Comparison of ENCODE assay signal across 2 cellular contexts in the genomic region with DNA sequence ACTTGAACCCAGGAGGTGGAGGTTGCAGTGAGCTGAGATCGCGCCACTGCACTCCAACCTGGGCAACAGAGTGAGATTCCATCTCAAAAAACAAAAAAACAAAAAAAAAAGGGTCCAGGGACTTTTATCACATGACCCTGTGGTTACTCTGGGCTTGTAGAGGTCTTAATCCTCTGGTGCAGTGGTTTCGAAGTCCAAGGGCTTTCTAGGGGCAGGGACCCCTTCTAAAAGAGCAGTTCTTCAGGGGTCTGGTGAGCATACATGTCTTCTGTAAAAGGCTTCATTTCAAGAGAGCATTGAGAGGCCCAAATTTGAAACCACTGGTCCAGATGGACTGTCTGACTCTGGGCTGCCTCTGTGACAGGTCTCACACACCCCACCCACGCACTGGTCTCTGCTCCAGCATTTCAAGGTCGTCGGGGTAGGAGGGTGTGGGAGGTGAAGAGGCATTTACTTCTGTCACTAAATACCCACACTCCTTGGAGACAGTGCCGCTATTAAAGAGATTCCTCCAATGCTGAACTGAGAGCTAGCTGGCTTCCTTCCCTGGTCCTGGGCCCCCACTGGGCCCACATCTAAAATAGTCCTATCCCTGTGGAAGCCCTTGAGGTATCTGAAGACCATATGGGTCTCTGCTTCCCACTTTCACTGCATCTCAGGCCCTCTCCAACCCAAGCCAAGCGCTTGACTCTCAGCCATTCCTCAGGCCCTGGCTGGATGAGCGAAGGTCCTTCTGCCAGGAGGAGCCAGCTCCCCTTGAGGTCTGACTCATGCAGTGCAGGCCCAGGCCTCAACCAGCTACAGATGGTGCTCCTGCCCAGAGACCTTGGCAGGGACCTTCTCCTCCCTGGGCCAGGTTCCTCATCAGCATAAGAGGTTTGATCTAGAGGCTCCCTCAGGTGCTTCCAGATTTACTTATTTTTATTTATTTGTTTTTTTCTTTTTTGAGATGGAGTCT.
TF ChIP-seq lines count a peak whose summit lies in the region.

No MANE protein-coding gene starts in this region.

TF ChIP-seq in IMR-90, 13 proteins besides CTCF, POLR2A, EP300 and RAD21:
- TF ChIP-seq, protein P1, sequence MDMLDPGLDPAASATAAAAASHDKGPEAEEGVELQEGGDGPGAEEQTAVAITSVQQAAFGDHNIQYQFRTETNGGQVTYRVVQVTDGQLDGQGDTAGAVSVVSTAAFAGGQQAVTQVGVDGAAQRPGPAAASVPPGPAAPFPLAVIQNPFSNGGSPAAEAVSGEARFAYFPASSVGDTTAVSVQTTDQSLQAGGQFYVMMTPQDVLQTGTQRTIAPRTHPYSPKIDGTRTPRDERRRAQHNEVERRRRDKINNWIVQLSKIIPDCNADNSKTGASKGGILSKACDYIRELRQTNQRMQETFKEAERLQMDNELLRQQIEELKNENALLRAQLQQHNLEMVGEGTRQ (IDR thresholded peaks at IDR 0.05; ENCODE audit: low read depth, low read length) = no peak
- TF ChIP-seq CEBPB (IDR thresholded peaks at IDR 0.05; ENCODE audit: low read depth, low read length) = no peak
- TF ChIP-seq RFX5 (IDR thresholded peaks at IDR 0.05; ENCODE audit: low read depth, low read length) = no peak
- no peak for TF ChIP-seq CHD1 (IDR thresholded peaks at IDR 0.05; ENCODE audit: low read depth, low read length)
- no peak for TF ChIP-seq MAZ (IDR thresholded peaks at IDR 0.05; ENCODE audit: borderline replicate concordance, low read depth, low read length)
- TF ChIP-seq MXI1 (IDR thresholded peaks at IDR 0.05; ENCODE audit: borderline replicate concordance, low read depth, low read length) = no peak
- no peak for TF ChIP-seq FOS (IDR thresholded peaks at IDR 0.05; ENCODE audit: low read depth, low read length)
TF ChIP-seq in IMR-90: peak in this region for 0.

TF ChIP-seq in K562, 482 proteins besides CTCF, POLR2A, EP300 and RAD21:
- no peak for TF ChIP-seq TRIM28 (IDR thresholded peaks at IDR 0.05)
- no peak for TF ChIP-seq MTA2 (IDR thresholded peaks at IDR 0.05; ENCODE audit: low read depth)
- TF ChIP-seq, protein P2, sequence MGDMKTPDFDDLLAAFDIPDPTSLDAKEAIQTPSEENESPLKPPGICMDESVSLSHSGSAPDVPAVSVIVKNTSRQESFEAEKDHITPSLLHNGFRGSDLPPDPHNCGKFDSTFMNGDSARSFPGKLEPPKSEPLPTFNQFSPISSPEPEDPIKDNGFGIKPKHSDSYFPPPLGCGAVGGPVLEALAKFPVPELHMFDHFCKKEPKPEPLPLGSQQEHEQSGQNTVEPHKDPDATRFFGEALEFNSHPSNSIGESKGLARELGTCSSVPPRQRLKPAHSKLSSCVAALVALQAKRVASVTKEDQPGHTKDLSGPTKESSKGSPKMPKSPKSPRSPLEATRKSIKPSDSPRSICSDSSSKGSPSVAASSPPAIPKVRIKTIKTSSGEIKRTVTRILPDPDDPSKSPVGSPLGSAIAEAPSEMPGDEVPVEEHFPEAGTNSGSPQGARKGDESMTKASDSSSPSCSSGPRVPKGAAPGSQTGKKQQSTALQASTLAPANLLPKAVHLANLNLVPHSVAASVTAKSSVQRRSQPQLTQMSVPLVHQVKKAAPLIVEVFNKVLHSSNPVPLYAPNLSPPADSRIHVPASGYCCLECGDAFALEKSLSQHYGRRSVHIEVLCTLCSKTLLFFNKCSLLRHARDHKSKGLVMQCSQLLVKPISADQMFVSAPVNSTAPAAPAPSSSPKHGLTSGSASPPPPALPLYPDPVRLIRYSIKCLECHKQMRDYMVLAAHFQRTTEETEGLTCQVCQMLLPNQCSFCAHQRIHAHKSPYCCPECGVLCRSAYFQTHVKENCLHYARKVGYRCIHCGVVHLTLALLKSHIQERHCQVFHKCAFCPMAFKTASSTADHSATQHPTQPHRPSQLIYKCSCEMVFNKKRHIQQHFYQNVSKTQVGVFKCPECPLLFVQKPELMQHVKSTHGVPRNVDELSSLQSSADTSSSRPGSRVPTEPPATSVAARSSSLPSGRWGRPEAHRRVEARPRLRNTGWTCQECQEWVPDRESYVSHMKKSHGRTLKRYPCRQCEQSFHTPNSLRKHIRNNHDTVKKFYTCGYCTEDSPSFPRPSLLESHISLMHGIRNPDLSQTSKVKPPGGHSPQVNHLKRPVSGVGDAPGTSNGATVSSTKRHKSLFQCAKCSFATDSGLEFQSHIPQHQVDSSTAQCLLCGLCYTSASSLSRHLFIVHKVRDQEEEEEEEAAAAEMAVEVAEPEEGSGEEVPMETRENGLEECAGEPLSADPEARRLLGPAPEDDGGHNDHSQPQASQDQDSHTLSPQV (IDR thresholded peaks at IDR 0.05) = 0 out of 2 replicates have a peak, but pooled peaks have one; percentile 27
- no peak for TF ChIP-seq ARID2 (IDR thresholded peaks at IDR 0.05)
- TF ChIP-seq ZBTB17 (CRISPR knock-in tag; IDR thresholded peaks at IDR 0.05) = 0 out of 2 replicates have a peak, but pooled peaks have one; percentile 13
- TF ChIP-seq TAF15 (IDR thresholded peaks at IDR 0.05; ENCODE audit: low read depth, low read length) = no peak
- no peak for TF ChIP-seq ZBTB43 (CRISPR knock-in tag; IDR thresholded peaks at IDR 0.05)
- no peak for TF ChIP-seq SRSF7 (optimal IDR thresholded peaks at IDR 0.05; ENCODE audit: low read depth, low read length)
- no peak for TF ChIP-seq RBM34 (IDR thresholded peaks at IDR 0.05; ENCODE audit: borderline replicate concordance, insufficient read depth, low read length)
- no peak for TF ChIP-seq LARP7 (IDR thresholded peaks at IDR 0.05)
- TF ChIP-seq FOSL1 (tag; conservative IDR thresholded peaks at IDR 0.05) = 0 out of 2 replicates have a peak, but pooled peaks have one; percentile 5
- TF ChIP-seq ZBTB26 (CRISPR knock-in tag; IDR thresholded peaks at IDR 0.05) = 0 out of 2 replicates have a peak, but pooled peaks have one; percentile 28
- TF ChIP-seq ZNF263 (CRISPR knock-in tag; IDR thresholded peaks at IDR 0.05; ENCODE audit: borderline replicate concordance) = 0 out of 2 replicates have a peak, but pooled peaks have one; percentile 10
- no peak for TF ChIP-seq ZBTB8A (IDR thresholded peaks at IDR 0.05; ENCODE audit: partially characterized antibody)
- TF ChIP-seq ZNF77 (CRISPR knock-in tag; IDR thresholded peaks at IDR 0.05) = no peak
- no peak for TF ChIP-seq ELF4 (CRISPR knock-in tag; IDR thresholded peaks at IDR 0.05)
- TF ChIP-seq EGR1 (conservative IDR thresholded peaks at IDR 0.05) = peak; percentile 95
- no peak for TF ChIP-seq ZNF347 (CRISPR knock-in tag; IDR thresholded peaks at IDR 0.05; ENCODE audit: low read depth)
- TF ChIP-seq, protein P3, sequence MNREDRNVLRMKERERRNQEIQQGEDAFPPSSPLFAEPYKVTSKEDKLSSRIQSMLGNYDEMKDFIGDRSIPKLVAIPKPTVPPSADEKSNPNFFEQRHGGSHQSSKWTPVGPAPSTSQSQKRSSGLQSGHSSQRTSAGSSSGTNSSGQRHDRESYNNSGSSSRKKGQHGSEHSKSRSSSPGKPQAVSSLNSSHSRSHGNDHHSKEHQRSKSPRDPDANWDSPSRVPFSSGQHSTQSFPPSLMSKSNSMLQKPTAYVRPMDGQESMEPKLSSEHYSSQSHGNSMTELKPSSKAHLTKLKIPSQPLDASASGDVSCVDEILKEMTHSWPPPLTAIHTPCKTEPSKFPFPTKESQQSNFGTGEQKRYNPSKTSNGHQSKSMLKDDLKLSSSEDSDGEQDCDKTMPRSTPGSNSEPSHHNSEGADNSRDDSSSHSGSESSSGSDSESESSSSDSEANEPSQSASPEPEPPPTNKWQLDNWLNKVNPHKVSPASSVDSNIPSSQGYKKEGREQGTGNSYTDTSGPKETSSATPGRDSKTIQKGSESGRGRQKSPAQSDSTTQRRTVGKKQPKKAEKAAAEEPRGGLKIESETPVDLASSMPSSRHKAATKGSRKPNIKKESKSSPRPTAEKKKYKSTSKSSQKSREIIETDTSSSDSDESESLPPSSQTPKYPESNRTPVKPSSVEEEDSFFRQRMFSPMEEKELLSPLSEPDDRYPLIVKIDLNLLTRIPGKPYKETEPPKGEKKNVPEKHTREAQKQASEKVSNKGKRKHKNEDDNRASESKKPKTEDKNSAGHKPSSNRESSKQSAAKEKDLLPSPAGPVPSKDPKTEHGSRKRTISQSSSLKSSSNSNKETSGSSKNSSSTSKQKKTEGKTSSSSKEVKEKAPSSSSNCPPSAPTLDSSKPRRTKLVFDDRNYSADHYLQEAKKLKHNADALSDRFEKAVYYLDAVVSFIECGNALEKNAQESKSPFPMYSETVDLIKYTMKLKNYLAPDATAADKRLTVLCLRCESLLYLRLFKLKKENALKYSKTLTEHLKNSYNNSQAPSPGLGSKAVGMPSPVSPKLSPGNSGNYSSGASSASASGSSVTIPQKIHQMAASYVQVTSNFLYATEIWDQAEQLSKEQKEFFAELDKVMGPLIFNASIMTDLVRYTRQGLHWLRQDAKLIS (CRISPR knock-in tag; IDR thresholded peaks at IDR 0.05) = no peak
- no peak for TF ChIP-seq E2F4 (CRISPR knock-in tag; IDR thresholded peaks at IDR 0.05; ENCODE audit: low read depth)
- TF ChIP-seq, protein P4, sequence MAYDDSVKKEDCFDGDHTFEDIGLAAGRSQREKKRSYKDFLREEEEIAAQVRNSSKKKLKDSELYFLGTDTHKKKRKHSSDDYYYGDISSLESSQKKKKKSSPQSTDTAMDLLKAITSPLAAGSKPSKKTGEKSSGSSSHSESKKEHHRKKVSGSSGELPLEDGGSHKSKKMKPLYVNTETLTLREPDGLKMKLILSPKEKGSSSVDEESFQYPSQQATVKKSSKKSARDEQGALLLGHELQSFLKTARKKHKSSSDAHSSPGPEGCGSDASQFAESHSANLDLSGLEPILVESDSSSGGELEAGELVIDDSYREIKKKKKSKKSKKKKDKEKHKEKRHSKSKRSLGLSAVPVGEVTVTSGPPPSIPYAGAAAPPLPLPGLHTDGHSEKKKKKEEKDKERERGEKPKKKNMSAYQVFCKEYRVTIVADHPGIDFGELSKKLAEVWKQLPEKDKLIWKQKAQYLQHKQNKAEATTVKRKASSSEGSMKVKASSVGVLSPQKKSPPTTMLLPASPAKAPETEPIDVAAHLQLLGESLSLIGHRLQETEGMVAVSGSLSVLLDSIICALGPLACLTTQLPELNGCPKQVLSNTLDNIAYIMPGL (CRISPR knock-in tag; IDR thresholded peaks at IDR 0.05) = no peak
- TF ChIP-seq MEIS2 (IDR thresholded peaks at IDR 0.05; ENCODE audit: partially characterized antibody) = peak; percentile 21
- TF ChIP-seq RBFOX2 (IDR thresholded peaks at IDR 0.05; ENCODE audit: low read depth, low read length) = no peak
- TF ChIP-seq, protein P1 (CRISPR knock-in tag; IDR thresholded peaks at IDR 0.05) = peak; percentile 5; the same call in 1 of the 2 replicates
- no peak for TF ChIP-seq PCBP2 (IDR thresholded peaks at IDR 0.05; ENCODE audit: low read depth, low read length, poor library complexity, severe bottlenecking)
- TF ChIP-seq TCF15 (CRISPR knock-in tag; IDR thresholded peaks at IDR 0.05) = no peak
